In the genomic region with DNA sequence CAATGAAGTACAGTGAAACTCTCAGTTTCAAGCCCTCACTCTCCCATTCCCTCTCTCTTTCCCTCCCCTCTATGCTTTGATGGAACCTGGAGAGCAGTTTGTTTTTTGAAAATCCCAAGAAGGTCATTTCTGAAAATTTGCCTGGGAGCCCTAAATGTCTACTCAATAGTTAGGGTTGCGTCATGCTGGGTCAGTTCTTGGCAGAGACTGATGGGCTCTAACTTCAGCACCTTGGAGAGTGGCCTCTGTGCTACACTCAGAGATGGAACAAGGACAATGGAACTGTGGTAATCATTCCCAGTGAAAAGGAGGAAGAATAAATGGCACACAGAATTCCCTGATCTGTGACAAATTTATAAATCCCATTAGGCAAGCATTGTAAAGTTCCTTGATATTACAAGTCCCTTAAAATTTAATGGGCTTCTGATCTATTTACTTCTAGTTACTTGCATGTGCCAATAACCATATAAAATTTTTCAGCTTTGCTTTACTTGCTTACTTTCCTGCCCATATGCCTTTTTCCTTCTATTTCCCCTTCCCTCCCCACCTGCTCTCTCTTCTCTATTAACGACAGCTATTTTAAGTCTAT, we compare ENCODE assay signal across 10 cellular contexts.
DNase-seq lines count a peak whose midpoint lies in the region; ATAC-seq and TF ChIP-seq lines count a peak whose summit lies in the region.
"Had no signal": no experiment of that assay in that cellular context is flagged by ENCODE, and none has a peak within 500 bp of the region (broad histone marks: within the 10 kb centered on the region; RNA-seq: fewer than 3 reads in every experiment).

No MANE protein-coding gene starts in this region.

- H3K27me3 ChIP-seq in fibroblast of lung (ENCODE audit: control insufficient read depth, insufficient read depth, low read length): no peaks in the 10 kb centered on the region
- H3K27me3 ChIP-seq in prostate gland (replicated peaks; ENCODE audit: insufficient read depth): no peaks in the 10 kb centered on the region
- H3K27me3 ChIP-seq: upper lobe of left lung had no signal

- no peak overlapping the region for H3K4me2 ChIP-seq in OCI-LY7 (ENCODE audit: low read length)
- no peak overlapping the region for H3K4me2 ChIP-seq in fibroblast of lung (ENCODE audit: extremely low read depth, insufficient read depth, low read length)

- H3K9ac ChIP-seq in fibroblast of lung (ENCODE audit: insufficient read depth, low read length): no peak overlapping the region

- no TSS peak for BruUV-seq in OCI-LY7 (replicated peaks; lab: Mats Ljungman, UMichigan)

- no peaks in the 10 kb centered on the region for H3K4me1 Mint-ChIP-seq in T-helper 17 cell
- H3K4me1 Mint-ChIP-seq in immature natural killer cell: no peaks in the 10 kb centered on the region

- H3K36me3 Mint-ChIP-seq in T-helper 17 cell (ENCODE audit: low read depth) (no peaks in the 10 kb centered on the region), immature natural killer cell (no peaks in the 10 kb centered on the region)

- TF ChIP-seq POLR2A in prostate gland (IDR thresholded peaks at IDR 0.05): no peak

- H4K20me1 ChIP-seq in OCI-LY7 (ENCODE audit: insufficient read depth, low read length): no peaks in the 10 kb centered on the region; the same call in 1 of the 2 replicates
- H4K20me1 ChIP-seq in fibroblast of lung (ENCODE audit: control insufficient read depth, extremely low read depth, insufficient read depth, low read length): no peaks in the 10 kb centered on the region

- H3K4me3 Mint-ChIP-seq in T-helper 17 cell (no peak overlapping the region), immature natural killer cell (no peak overlapping the region)

- H3K9me3 ChIP-seq in OCI-LY7 (ENCODE audit: low read length) (no peaks in the 10 kb centered on the region), fibroblast of lung (ENCODE audit: control insufficient read depth, insufficient read depth, low read depth, low read length) (no peaks in the 10 kb centered on the region), prostate gland (no peaks in the 10 kb centered on the region), T-helper 17 cell (ENCODE audit: control insufficient read depth, low read length, poor library complexity, severe bottlenecking) (peaks cover 4% of the 10 kb centered on the region)
- H3K9me3 ChIP-seq: upper lobe of left lung had no signal

- CTCF ChIA-PET in OCI-LY7 (lab: Charles Lee; ENCODE audit: unreplicated experiment): no interaction called here

- intact Hi-C loops in OCI-LY7 (cut with micrococcal nuclease; ENCODE audit: unreplicated experiment) (no loop called here), prostate gland (cut with DNase I) (no loop called here)

- ATAC-seq in T-helper 17 cell: no peak

- TF ChIP-seq CTCF in OCI-LY7 (conservative IDR thresholded peaks at IDR 0.05; ENCODE audit: low read length) (no peak), fibroblast of lung (conservative IDR thresholded peaks at IDR 0.05 in 1 of 2, IDR thresholded peaks at IDR 0.05 in 1 of 2; ENCODE audit: low read depth in 1 of 2, low read length in 2 of 2) (no peak), prostate gland (IDR thresholded peaks at IDR 0.05) (no peak)

- DNase-seq in DMS 273 (lab: John Stamatoyannopoulos, UW; ENCODE audit: unreplicated experiment) (peak; percentile 27), DMS 273 treated with DMSO at 0.1 percent for 48 hours (lab: John Stamatoyannopoulos, UW) (no peak), OCI-LY7 (ENCODE audit: low spot score) (peak; percentile 7), fibroblast of lung (ENCODE audit: low read depth in 2 of 2) (peak; percentile 27 to 49), prostate gland (ENCODE audit: low spot score) (peak; percentile 37), NCI-H526 treated with DMSO at 0.1 percent for 48 hours (lab: John Stamatoyannopoulos, UW) (no peak), T-helper 17 cell (no peak), immature natural killer cell (no peak)

- H3K27me3 Mint-ChIP-seq in T-helper 17 cell: no peaks in the 10 kb centered on the region
- H3K27me3 Mint-ChIP-seq in immature natural killer cell (ENCODE audit: low read depth in 3 of 3): peaks cover 3 to 6% (median 4%) of the 10 kb centered on the region in 3 donors

- no peak overlapping the region for H3K4me3 ChIP-seq in OCI-LY7 (ENCODE audit: low read depth, low read length, poor library complexity, severe bottlenecking)
- no peak overlapping the region for H3K4me3 ChIP-seq in fibroblast of lung (replicated peaks in 1 of 4; ENCODE audit: control extremely low read depth in 1 of 4, insufficient read depth in 1 of 4, low read depth in 3 of 4, low read length in 4 of 4)
- no peak overlapping the region for H3K4me3 ChIP-seq in prostate gland
- H3K4me3 ChIP-seq: upper lobe of left lung had no signal

- H2AFZ ChIP-seq in OCI-LY7 (ENCODE audit: low read length): no peak overlapping the region
- H2AFZ ChIP-seq in fibroblast of lung (ENCODE audit: low read length): no peak overlapping the region

- H3K27ac ChIP-seq in OCI-LY7 (ENCODE audit: low read depth, low read length, poor library complexity, severe bottlenecking) (no peak overlapping the region), fibroblast of lung (ENCODE audit: insufficient read depth, low read length) (no peak overlapping the region), prostate gland (no peak overlapping the region)
- H3K27ac ChIP-seq: 22Rv1, upper lobe of left lung had no signal

- H3K27ac Mint-ChIP-seq in T-helper 17 cell: no peak overlapping the region
- H3K27ac Mint-ChIP-seq in immature natural killer cell: no peak overlapping the region

- H3K9me2 ChIP-seq in OCI-LY7 (ENCODE audit: insufficient read depth, low read length): no peaks in the 10 kb centered on the region

- POLR2A ChIA-PET in OCI-LY7 (lab: Charles Lee): no interaction called here

- 11% methylated on average over 2 of the region's 2 CpGs for WGBS in prostate gland

- H3K36me3 ChIP-seq in OCI-LY7 (ENCODE audit: insufficient read depth, low read length): no peaks in the 10 kb centered on the region
- H3K36me3 ChIP-seq in fibroblast of lung (ENCODE audit: control insufficient read depth, insufficient read depth, low read length): no peaks in the 10 kb centered on the region
- no peaks in the 10 kb centered on the region for H3K36me3 ChIP-seq in prostate gland
- H3K36me3 ChIP-seq: upper lobe of left lung had no signal

- no peaks in the 10 kb centered on the region for H3K4me1 ChIP-seq in OCI-LY7 (ENCODE audit: insufficient read depth, low read length, poor library complexity, severe bottlenecking)
- H3K4me1 ChIP-seq in fibroblast of lung (ENCODE audit: control insufficient read depth, extremely low read depth, insufficient read depth, low read length): no peaks in the 10 kb centered on the region
- H3K4me1 ChIP-seq in prostate gland (replicated peaks): no peaks in the 10 kb centered on the region
- H3K4me1 ChIP-seq: upper lobe of left lung had no signal

- H3K9me3 Mint-ChIP-seq in immature natural killer cell: peaks cover 0 to 2% (median 0%) of the 10 kb centered on the region in 6 donors

- H3K79me2 ChIP-seq in OCI-LY7 (ENCODE audit: insufficient read depth, low read depth, low read length) (no peaks in the 10 kb centered on the region), fibroblast of lung (ENCODE audit: control insufficient read depth, insufficient read depth, low read length) (no peaks in the 10 kb centered on the region)

Comparison
In these comparisons a context has a peak if more than half of its experiments do, and no peak if none do; other contexts are left out.
1. DNase-seq: peak in DMS 273 (single experiment), OCI-LY7 (single experiment), fibroblast of lung (2 of 2) and prostate gland (single experiment); none in DMS 273 treated with DMSO at 0.1 percent for 48 hours (single experiment), NCI-H526 treated with DMSO at 0.1 percent for 48 hours (single experiment), T-helper 17 cell (0 of 3) and immature natural killer cell (0 of 3).